ENCODE assay signal across 12 cellular contexts in the genomic region with DNA sequence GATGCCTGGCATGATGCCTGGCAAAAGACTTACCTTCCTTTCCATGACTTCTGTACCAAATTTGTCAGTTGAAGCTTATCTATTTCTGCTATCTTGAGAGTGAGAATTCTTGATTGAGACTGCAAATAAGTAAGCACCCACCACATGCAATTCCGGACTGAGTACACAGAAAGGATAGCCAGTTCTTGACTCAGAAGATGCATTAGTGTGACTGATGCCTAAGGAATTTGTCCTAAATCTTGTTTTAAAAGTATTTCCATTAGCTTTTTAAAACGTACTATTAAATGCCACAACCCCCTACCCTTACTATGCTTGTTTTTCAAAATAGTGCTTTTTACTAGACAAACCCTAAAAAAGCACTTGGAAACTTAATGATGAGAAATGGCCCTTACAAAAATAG. TPM values are rescaled to one million over a fixed set of nuclear protein-coding genes. Genes with fewer than 3 reads are reported as not detected.
DNase-seq lines count a peak whose midpoint lies in the region; TF ChIP-seq lines count a peak whose summit lies in the region.
"Had no signal": no experiment of that assay in that cellular context is flagged by ENCODE, and none has a peak within 500 bp of the region (broad histone marks: within the 10 kb centered on the region; RNA-seq: fewer than 3 reads in every experiment).

No MANE protein-coding gene starts in this region.

- H3K36me3 ChIP-seq in tibial artery, result peaks cover 20 to 21% (median 20%) of the 10 kb centered on the region in 3 donors
- H3K36me3 ChIP-seq in tibial nerve, result peaks cover 0 to 23% (median 0%) of the 10 kb centered on the region in 3 donors

- H3K4me1 ChIP-seq in tibial artery (peaks cover 0 to 19% (median 6%) of the 10 kb centered on the region in 4 donors), tibial nerve (peaks cover 0 to 26% (median 7%) of the 10 kb centered on the region in 4 donors)

- no peak overlapping the region for H3K4me3 ChIP-seq in tibial artery
- H3K4me3 ChIP-seq in tibial nerve, result no peak overlapping the region

- no peak for TF ChIP-seq CTCF in tibial artery (IDR thresholded peaks at IDR 0.05)
- TF ChIP-seq CTCF in tibial nerve (IDR thresholded peaks at IDR 0.05), result no peak

- intact Hi-C loops in tibial artery (cut with DNase I; ENCODE audit: low total_unique reads), result no loop called here

- peak overlapping the region; percentile 25 to 47 for H3K27ac ChIP-seq in tibial artery
- H3K27ac ChIP-seq in tibial nerve, result no peak overlapping the region

- peak; percentile 88 for DNase-seq in HCEC 1CT
- peak; percentile 51 for DNase-seq in amniotic stem cell (lab: John Stamatoyannopoulos, UW)
- DNase-seq in glomerular visceral epithelial cell (ENCODE audit: extremely low spot score), result peak; percentile 38
- DNase-seq in tibial artery, result no peak
- no peak for DNase-seq in T-helper 1 cell
- no peak for DNase-seq in T-helper 9 cell
- no peak for DNase-seq in NOMO-1 treated with dmso at 0.1 percent for 144 hours (lab: John Stamatoyannopoulos, UW; ENCODE audit: unreplicated experiment)
- no peak for DNase-seq in tibial nerve (ENCODE audit: low spot score in 2 of 2)
- DNase-seq: GOT3; MV-4-11; stimulated activated CD4-positive, alpha-beta T cell treated with anti-CD3 and anti-CD28 coated beads, Interleukin-2, amount 100 ng/mL, for 48 hours had no signal

- WGBS in tibial nerve, 2 donors, result 47 to 62% methylated on average over 2 of the region's 2 CpGs

- TF ChIP-seq POLR2A in tibial nerve (IDR thresholded peaks at IDR 0.05), result no peak

- no peak for TF ChIP-seq EP300 in tibial nerve (IDR thresholded peaks at IDR 0.05)

- H3K27me3 ChIP-seq in tibial artery (no peaks in the 10 kb centered on the region), tibial nerve (no peaks in the 10 kb centered on the region)

- H3K9me3 ChIP-seq in tibial artery, result no peaks in the 10 kb centered on the region
- H3K9me3 ChIP-seq in tibial nerve, result no peaks in the 10 kb centered on the region

RNA-seq across cellular contexts. Expression of gene MPP4, which starts 0.5 kb away (rescaled TPM):
- under 1 TPM in 2 of 4 donors, not detected in 2; 0.22 to 0.60 TPM for total RNA-seq in tibial nerve
- total RNA-seq: T-helper 1 cell treated with Interleukin-12 subunit alpha and Interleukin-12 subunit beta and Interleukin-4 antibody, amounts not matched to agents 30 ng/mL and 1 ng/mL, for 36 hours had no signal

RNA-seq across cellular contexts. Expression of gene TMEM237, which starts 54.6 kb away (rescaled TPM):
- total RNA-seq in tibial nerve, result 10 to 100 TPM in 3 of 4 donors, 1 to 10 TPM in 1; 7.2 to 32.1 (median 21.1) TPM

Comparison
In these comparisons a context has a peak if more than half of its experiments do, and no peak if none do; other contexts are left out.
1. DNase-seq: peak in HCEC 1CT (single experiment), amniotic stem cell (single experiment) and glomerular visceral epithelial cell (single experiment); none in tibial artery (0 of 2), T-helper 1 cell (0 of 5), T-helper 9 cell (single experiment), NOMO-1 treated with dmso at 0.1 percent for 144 hours (single experiment) and tibial nerve (0 of 2).
2. H3K27ac ChIP-seq: peak in tibial artery (2 of 2); none in tibial nerve (0 of 4).